Comparison of ENCODE assay signal across 21 cellular contexts in genomic region chr2:158411748-158412147, GRCh38. TPM values are rescaled to one million over a fixed set of nuclear protein-coding genes. Genes with fewer than 3 reads are reported as not detected.
A peak's percentile ranks its signal among the peaks of the same experiment; 100 is the strongest.
DNase-seq lines count a peak whose midpoint lies in the region; ATAC-seq, FAIRE-seq and TF ChIP-seq lines count a peak whose summit lies in the region.
"Had no signal": no experiment of that assay in that cellular context is flagged by ENCODE, and none has a peak within 500 bp of the region (broad histone marks: within the 10 kb centered on the region; RNA-seq: fewer than 3 reads in every experiment).

No MANE protein-coding gene starts in this region.

- H2BK5ac ChIP-seq in IMR-90 (ENCODE audit: low read depth, low read length, poor library complexity, severe bottlenecking) (peak overlapping the region; percentile 95), H1 (ENCODE audit: low read depth, low read length) (peak overlapping the region; percentile 75)

- H3K79me1 ChIP-seq in IMR-90 (ENCODE audit: low read depth in 1 of 2, low read length in 2 of 2) (no peaks in the 10 kb centered on the region), H1 (ENCODE audit: low read depth, low read length) (no peaks in the 10 kb centered on the region)

- H2BK15ac ChIP-seq in IMR-90 (ENCODE audit: low read depth, low read length) = peak overlapping the region; percentile 42; the same call in 1 of the 3 replicates
- no peak overlapping the region for H2BK15ac ChIP-seq in H1 (ENCODE audit: low read length)

- H3K4me2 ChIP-seq in IMR-90 (ENCODE audit: low read depth, low read length) (peak overlapping the region; percentile 68; the same call in 1 of the 2 replicates), H1 (ENCODE audit: insufficient read depth in 1 of 2, low read depth in 2 of 2, low read length in 2 of 2) (peak overlapping the region in 1 of 2 experiments; percentile 42; a peak in 1 of 4 replicates), osteoblast (ENCODE audit: insufficient read depth, low read length) (peak overlapping the region; percentile 60)

- H3K27ac ChIP-seq in IMR-90 (ENCODE audit: insufficient read depth, low read length) = peak overlapping the region; percentile 58; the same call in 1 of the 2 replicates
- H3K27ac ChIP-seq in H1 (ENCODE audit: low read depth, low read length) = no peak overlapping the region
- peak overlapping the region; percentile 80 for H3K27ac ChIP-seq in osteoblast (ENCODE audit: low read depth, low read length)
- H3K27ac ChIP-seq: Peyer's patch had no signal

- no peak overlapping the region for H3K9ac ChIP-seq in IMR-90 (ENCODE audit: low read depth, low read length)
- no peak overlapping the region; a peak in 1 of 7 replicates for H3K9ac ChIP-seq in H1 (replicated peaks in 1 of 4; ENCODE audit: extremely low read depth in 1 of 4, low read depth in 3 of 4, low read length in 3 of 4)

- H4K20me1 ChIP-seq in IMR-90 (ENCODE audit: insufficient read depth, low read length) = no peaks in the 10 kb centered on the region
- no peaks in the 10 kb centered on the region for H4K20me1 ChIP-seq in H1 (replicated peaks in 1 of 2; ENCODE audit: control insufficient read depth in 1 of 2, insufficient read depth in 2 of 2, low read length in 2 of 2)
- H4K20me1 ChIP-seq in osteoblast (ENCODE audit: insufficient read depth, low read length) = no peaks in the 10 kb centered on the region

- ATAC-seq in IMR-90 (ENCODE audit: low read depth) = no peak
- ATAC-seq: HCT116 had no signal

- H4K5ac ChIP-seq in IMR-90 (ENCODE audit: low read depth, low read length) = peak overlapping the region; percentile 89
- no peak overlapping the region for H4K5ac ChIP-seq in H1 (ENCODE audit: insufficient read length, low read depth, low read length)

- POLR2A ChIA-PET in IMR-90 (lab: Charles Lee; ENCODE audit: unreplicated experiment) (no interaction called here), H1 (lab: Charles Lee; ENCODE audit: partially characterized antibody) (interaction anchor here (1.4 kb wide), 1 partner anchor 46 kb away, joined by 4 read pairs; no protein-coding TSS in a partner anchor)

- intact Hi-C loops in IMR-90 (cut with micrococcal nuclease) = loop anchor here (2.0 to 5.0 kb wide), 3 partner anchors 45 to 191 kb away; partner anchors contain the start of genes CCDC148 and PKP4

- CTCF ChIA-PET in IMR-90 (lab: Yijun Ruan, JAX) = no interaction called here
- CTCF ChIA-PET in H1 (lab: Charles Lee; ENCODE audit: partially characterized antibody) = interaction anchor here (0.6 kb wide), 1 partner anchor 186 kb away, joined by 4 read pairs; no protein-coding TSS in a partner anchor

- TF ChIP-seq POLR2A in IMR-90 (IDR thresholded peaks at IDR 0.05; ENCODE audit: low read depth, low read length) = no peak
- TF ChIP-seq POLR2A in H1 (IDR thresholded peaks at IDR 0.05; ENCODE audit: control extremely low read depth in 1 of 2, low read depth in 2 of 2, low read length in 2 of 2) = no peak

- H3K23me2 ChIP-seq in H1 (ENCODE audit: low read depth, low read length) = no peaks in the 10 kb centered on the region

- H4K8ac ChIP-seq in IMR-90 (ENCODE audit: low read depth in 2 of 2, low read length in 2 of 2) (peak overlapping the region; percentile 64 to 85; a peak in 3 of 4 replicates), H1 (ENCODE audit: extremely low read depth, insufficient read depth, low read length) (no peak overlapping the region)

- peak overlapping the region; percentile 78 for H3K4ac ChIP-seq in IMR-90 (ENCODE audit: low read depth, low read length)
- H3K4ac ChIP-seq in H1 (replicated peaks; ENCODE audit: insufficient read length, low read depth, low read length) = peak overlapping the region; percentile 99

- no peaks in the 10 kb centered on the region for H3K27me3 ChIP-seq in IMR-90 (ENCODE audit: control insufficient read depth, insufficient read depth, low read length)
- H3K27me3 ChIP-seq in H1 (replicated peaks in 1 of 4; ENCODE audit: control insufficient read depth in 3 of 4, extremely low read depth in 1 of 4, insufficient read depth in 3 of 4, low read length in 3 of 4) = peaks cover 0 to 9% (median 9%) of the 10 kb centered on the region in 4 experiments; a peak in 4 of 7 replicates
- H3K27me3 ChIP-seq in osteoblast (ENCODE audit: insufficient read depth, low read length) = no peaks in the 10 kb centered on the region
- H3K27me3 ChIP-seq: Peyer's patch had no signal

- DNase-seq in IMR-90 = no peak
- DNase-seq in H1 (ENCODE audit: low read depth in 1 of 2, low spot score in 2 of 2) = no peak
- no peak for DNase-seq in osteoblast (ENCODE audit: insufficient read length, low spot score, missing footprints)
- DNase-seq in cerebellar cortex (ENCODE audit: low spot score) = no peak
- DNase-seq in NCI-H1048 (lab: John Stamatoyannopoulos, UW) = no peak
- no peak for DNase-seq in NCI-H1105 (lab: John Stamatoyannopoulos, UW)
- no peak for DNase-seq in GM03348 (ENCODE audit: low spot score)
- DNase-seq: CD4-positive, CD25-positive, alpha-beta regulatory T cell; DMS 273 treated with DMSO at 0.1 percent for 48 hours; DMS79 treated with DMSO at 0.1 percent for 48 hours; Karpas-422; MV-4-11; NCI-H1417; NCI-H1694 treated with DMSO at 0.1 percent for 48 hours; NCI-H2081 treated with DMSO at 0.1 percent for 48 hours; NCI-H2171 treated with DMSO at 0.1 percent for 48 hours; NCI-H524 treated with DMSO at 0.1 percent for 48 hours; NCI-H82; Peyer's patch had no signal

- peak overlapping the region; percentile 98 for H2BK20ac ChIP-seq in IMR-90 (ENCODE audit: low read depth, low read length)
- H2BK20ac ChIP-seq in H1 (ENCODE audit: low read length) = peak overlapping the region; percentile 90; the same call in 1 of the 2 replicates

- no peak for FAIRE-seq in H1 (lab: Jason Lieb, UNC)
- FAIRE-seq: GM12891 had no signal

- H3K18ac ChIP-seq in IMR-90 (ENCODE audit: low read depth, low read length) = peak overlapping the region; percentile 93; the same call in 1 of the 2 replicates
- peak overlapping the region; percentile 75 for H3K18ac ChIP-seq in H1 (ENCODE audit: extremely low read depth, low read length)

- H3K4me3 ChIP-seq in IMR-90 (ENCODE audit: insufficient read depth, low read depth, low read length) (no peak overlapping the region), H1 (ENCODE audit: extremely low read depth in 1 of 4, insufficient read depth in 2 of 4, low read depth in 3 of 4, low read length in 4 of 4) (no peak overlapping the region), osteoblast (ENCODE audit: insufficient read depth, low read length) (no peak overlapping the region)
- H3K4me3 ChIP-seq: Peyer's patch had no signal

- H3K14ac ChIP-seq in IMR-90 (replicated peaks; ENCODE audit: low read depth, low read length) (peak overlapping the region; percentile 83), H1 (ENCODE audit: insufficient read length) (no peak overlapping the region)

- H3K9me1 ChIP-seq in IMR-90 (ENCODE audit: insufficient read depth, low read length) = peaks cover 11% of the 10 kb centered on the region

- H2AK5ac ChIP-seq in IMR-90 (ENCODE audit: low read depth, low read length) (peak overlapping the region; percentile 90), H1 (ENCODE audit: low read depth, low read length) (0 out of 2 replicates have a peak overlapping the region, but pooled peaks have one; percentile 65)

- in situ Hi-C loops in IMR-90 (cut with MboI; ENCODE audit: low sequenced_read_pairs) = no loop called here

- H2BK120ac ChIP-seq in IMR-90 (ENCODE audit: low read depth, low read length) (peak overlapping the region; percentile 94), H1 (replicated peaks; ENCODE audit: low read depth, low read length) (peak overlapping the region; percentile 28)

- dilution Hi-C loops in IMR-90 (cut with HindIII; ENCODE audit: low sequenced_read_pairs, unreplicated experiment) = no loop called here

- H3K9me3 ChIP-seq in IMR-90 (ENCODE audit: control insufficient read depth, insufficient read depth, low read length) = peaks cover 15% of the 10 kb centered on the region
- peaks cover 3 to 11% of the 10 kb centered on the region in 2 experiments; a peak in 3 of 4 replicates for H3K9me3 ChIP-seq in H1 (ENCODE audit: insufficient read depth in 2 of 2, low read depth in 1 of 2, low read length in 1 of 2)
- H3K9me3 ChIP-seq in osteoblast (ENCODE audit: low read depth, low read length) = peaks cover 3% of the 10 kb centered on the region

- H3K56ac ChIP-seq in IMR-90 (ENCODE audit: extremely low read depth, insufficient read depth, low read length) = peak overlapping the region; percentile 26; the same call in 1 of the 2 replicates
- H3K56ac ChIP-seq in H1 (replicated peaks; ENCODE audit: insufficient read length, low read depth, low read length) = no peak overlapping the region

- H2BK12ac ChIP-seq in H1 (ENCODE audit: low read depth, low read length) = peak overlapping the region; percentile 99

- H2AFZ ChIP-seq in IMR-90 (replicated peaks; ENCODE audit: low read length, poor library complexity) (peak overlapping the region; percentile 73), H1 (ENCODE audit: low read length) (no peak overlapping the region), osteoblast (ENCODE audit: low read length) (peak overlapping the region; percentile 26)

- peak overlapping the region; percentile 86 for H4K91ac ChIP-seq in IMR-90 (ENCODE audit: insufficient read depth, low read depth, low read length)
- peak overlapping the region; percentile 55 for H4K91ac ChIP-seq in H1 (replicated peaks; ENCODE audit: insufficient read length, low read length)

- H3K79me2 ChIP-seq in H1 (ENCODE audit: control insufficient read depth in 1 of 2, insufficient read depth in 2 of 2, low read length in 2 of 2) = no peaks in the 10 kb centered on the region
- no peaks in the 10 kb centered on the region for H3K79me2 ChIP-seq in osteoblast (ENCODE audit: insufficient read depth, low read length)

- TF ChIP-seq CTCF in IMR-90 (conservative IDR thresholded peaks at IDR 0.05; ENCODE audit: low read depth, low read length) (no peak), H1 (IDR thresholded peaks at IDR 0.05; ENCODE audit: control extremely low read depth in 1 of 3, insufficient read depth in 1 of 3, low read depth in 1 of 3, low read length in 3 of 3) (no peak), osteoblast (IDR thresholded peaks at IDR 0.05; ENCODE audit: extremely low read depth, low read depth, low read length) (no peak)

- H3K36me3 ChIP-seq in IMR-90 (ENCODE audit: control insufficient read depth, insufficient read depth, low read length) (no peaks in the 10 kb centered on the region), H1 (ENCODE audit: control insufficient read depth in 2 of 4, insufficient read depth in 4 of 4, low read length in 3 of 4) (peaks cover 0 to 2% (median 0%) of the 10 kb centered on the region in 4 experiments; a peak in 1 of 8 replicates), osteoblast (ENCODE audit: insufficient read depth, low read length) (no peaks in the 10 kb centered on the region)
- H3K36me3 ChIP-seq: Peyer's patch had no signal

- H3K4me1 ChIP-seq in IMR-90 (ENCODE audit: control insufficient read depth, insufficient read depth, low read length) (peaks cover 10% of the 10 kb centered on the region; the same call in 1 of the 2 replicates), H1 (replicated peaks in 1 of 4; ENCODE audit: control insufficient read depth in 3 of 4, insufficient read depth in 4 of 4, low read length in 3 of 4) (peaks cover 3 to 22% (median 4%) of the 10 kb centered on the region in 4 experiments; a peak in 4 of 7 replicates), osteoblast (ENCODE audit: insufficient read depth, low read length) (peaks cover 33% of the 10 kb centered on the region)
- H3K4me1 ChIP-seq: Peyer's patch had no signal

- TF ChIP-seq RAD21 in IMR-90 (IDR thresholded peaks at IDR 0.05; ENCODE audit: low read length) = no peak
- no peak for TF ChIP-seq RAD21 in H1 (IDR thresholded peaks at IDR 0.05 in 1 of 2, conservative IDR thresholded peaks at IDR 0.05 in 1 of 2; ENCODE audit: low read depth in 2 of 2, low read length in 2 of 2)

- BruUV-seq in IMR-90 (replicated peaks; lab: Mats Ljungman, UMichigan) = no TSS peak

- H3K23ac ChIP-seq in IMR-90 (ENCODE audit: low read depth, low read length) = peak overlapping the region; percentile 72
- no peak overlapping the region for H3K23ac ChIP-seq in H1 (ENCODE audit: insufficient read length)

- TF ChIP-seq EP300 in H1 (IDR thresholded peaks at IDR 0.05; ENCODE audit: borderline replicate concordance in 1 of 2, low read depth in 2 of 2, low read length in 2 of 2) = no peak

- H2AK9ac ChIP-seq in IMR-90 (replicated peaks; ENCODE audit: low read depth, low read length, poor library complexity) = peak overlapping the region; percentile 83

RNA-seq across cellular contexts. Expression of gene CCDC148, which starts 44.8 kb away (rescaled TPM):
- total RNA-seq in IMR-90 (2012; rRNA removed) = 0.18 and 0.56 TPM in 2 replicates
- polyA plus RNA-seq in IMR-90 (2012; rRNA removed) = 0.17 and 0.31 TPM in 2 replicates
- polyA plus RNA-seq in IMR-90 (2012; cell fraction: cytosol; rRNA removed) = 0.04 TPM in 1 of 2 replicates, not detected in the other
- 0.08 and 0.62 TPM in 2 replicates for polyA plus RNA-seq in IMR-90 (2012; cell fraction: nucleus; rRNA removed; ENCODE audit: low replicate concordance)
- 1.3 and 1.5 TPM in 2 replicates for total RNA-seq in H1 (2021; fragmentation: NEBNext Ultra II Directional; extraction: Animal tissue kit (Norgen Biotek cat#: 25700))
- polyA plus RNA-seq in H1 (2011; rRNA removed) = 0.45 and 0.61 TPM in 2 replicates
- polyA plus RNA-seq in H1 (2011; cell fraction: cytosol; rRNA removed) = 0.81 TPM
- polyA plus RNA-seq in H1 (2011; cell fraction: nucleus; rRNA removed) = 1.2 TPM
- 1.2 to 1.9 TPM (median 1.4 TPM) in 4 replicates for polyA plus RNA-seq in H1 (2012, experiment 1 of 2)
- polyA plus RNA-seq in H1 (2012, experiment 2 of 2) = 0.12 TPM
- 0.83 TPM for polyA plus RNA-seq in H1 (2013, experiment 1 of 2)
- polyA plus RNA-seq in H1 (2013, experiment 2 of 2) = 0.66 TPM
- 0.91 and 2.5 TPM in 2 replicates for polyA minus RNA-seq in H1 (2011; rRNA and poly(A)+ RNA removed)
- not detected for polyA minus RNA-seq in H1 (2011; cell fraction: cytosol; rRNA and poly(A)+ RNA removed)
- polyA minus RNA-seq in H1 (2011; cell fraction: nucleus; rRNA and poly(A)+ RNA removed) = 4.3 TPM
- total RNA-seq in osteoblast = 1.8 and 2.1 TPM in 2 replicates
- total RNA-seq: CD4-positive, CD25-positive, alpha-beta regulatory T cell; Peyer's patch had no signal
- polyA plus RNA-seq: CD4-positive, CD25-positive, alpha-beta regulatory T cell had no signal

RNA-seq across cellular contexts. Expression of gene PKP4, which starts 45.0 kb away (rescaled TPM):
- 37.5 and 37.8 TPM in 2 replicates for total RNA-seq in IMR-90 (2012; rRNA removed)
- polyA plus RNA-seq in IMR-90 (2012; rRNA removed) = 18.6 and 20.1 TPM in 2 replicates
- 7.9 and 9.2 TPM in 2 replicates for polyA plus RNA-seq in IMR-90 (2012; cell fraction: cytosol; rRNA removed)
- polyA plus RNA-seq in IMR-90 (2012; cell fraction: nucleus; rRNA removed; ENCODE audit: low replicate concordance) = 33.8 and 61.9 TPM in 2 replicates
- total RNA-seq in H1 (2021; fragmentation: NEBNext Ultra II Directional; extraction: Animal tissue kit (Norgen Biotek cat#: 25700)) = 83.6 and 88.0 TPM in 2 replicates
- polyA plus RNA-seq in H1 (2011; rRNA removed) = 48.2 and 67.2 TPM in 2 replicates
- 59.0 TPM for polyA plus RNA-seq in H1 (2011; cell fraction: cytosol; rRNA removed)
- 126 TPM for polyA plus RNA-seq in H1 (2011; cell fraction: nucleus; rRNA removed)
- 55.6 to 64.2 TPM (median 63.5 TPM) in 4 replicates for polyA plus RNA-seq in H1 (2012, experiment 1 of 2)
- polyA plus RNA-seq in H1 (2012, experiment 2 of 2) = 7.3 TPM
- 43.1 TPM for polyA plus RNA-seq in H1 (2013, experiment 1 of 2)
- 37.4 TPM for polyA plus RNA-seq in H1 (2013, experiment 2 of 2)
- polyA minus RNA-seq in H1 (2011; rRNA and poly(A)+ RNA removed) = 120 and 142 TPM in 2 replicates
- 69.0 TPM for polyA minus RNA-seq in H1 (2011; cell fraction: cytosol; rRNA and poly(A)+ RNA removed)
- 133 TPM for polyA minus RNA-seq in H1 (2011; cell fraction: nucleus; rRNA and poly(A)+ RNA removed)
- total RNA-seq in osteoblast = 47.4 and 54.5 TPM in 2 replicates
